30 cellular contexts compared by ENCODE assay signal in genomic region chr17:42971589-42971988, GRCh38. TPM values are rescaled to one million over a fixed set of nuclear protein-coding genes. Genes with fewer than 3 reads are reported as not detected.
"Had no signal": no experiment of that assay in that cellular context is flagged by ENCODE, and none has a peak within 500 bp of the region (broad histone marks: within the 10 kb centered on the region; RNA-seq: fewer than 3 reads in every experiment).

No MANE protein-coding gene starts in this region.

- ATAC-seq: naive thymus-derived CD4-positive, alpha-beta T cell; natural killer cell; pancreas; right cardiac atrium; sciatic nerve; stimulated activated memory B cell treated with anti-CD40 and anti-IgM and Interleukin-4, amounts not matched to agents 10 μg/mL and 1 μg/mL and 100 μg/mL, for 72 hours; stimulated activated naive CD8-positive, alpha-beta T cell treated with anti-CD3 and anti-CD28 coated beads, Interleukin-15, amount 100 ng/mL, for 72 hours; stimulated activated naive CD8-positive, alpha-beta T cell treated with anti-CD3 and anti-CD28 coated beads, Interleukin-15, Interleukin-2, amounts not matched to agents 100 U/mL and 50 U/mL, for 24 hours had no signal

- H3K27me3 Mint-ChIP-seq: naive thymus-derived CD4-positive, alpha-beta T cell; stimulated activated memory B cell treated with anti-CD40 and anti-IgM and Interleukin-4, amounts not matched to agents 10 μg/mL and 1 μg/mL and 100 μg/mL, for 72 hours; stimulated activated naive CD8-positive, alpha-beta T cell treated with anti-CD3 and anti-CD28 coated beads, Interleukin-15, amount 100 ng/mL, for 72 hours had no signal

- FAIRE-seq: pancreas, urothelium cell line had no signal

- H3K4me2 ChIP-seq: smooth muscle cell had no signal

- H3K4me1 Mint-ChIP-seq: natural killer cell; nephron; stimulated activated memory B cell treated with anti-CD40 and anti-IgM and Interleukin-4, amounts not matched to agents 10 μg/mL and 1 μg/mL and 100 μg/mL, for 72 hours had no signal

- DNase-seq: naive thymus-derived CD4-positive, alpha-beta T cell; natural killer cell; nucleus accumbens; pancreas; right cardiac atrium; spleen; stimulated activated CD4-positive, alpha-beta T cell treated with anti-CD3 and anti-CD28 coated beads, Interleukin-12 subunit alpha, Interleukin-12 subunit beta, amount 100 ng/mL, for 4 hours; stimulated activated CD4-positive, alpha-beta T cell treated with anti-CD3 and anti-CD28 coated beads, Interleukin-1b, Interleukin-23, amount 100 ng/mL, for 48 hours; stimulated activated CD4-positive, alpha-beta T cell treated with anti-CD3 and anti-CD28 coated beads, Interleukin-4, amount 100 ng/mL, for 1 hour; stimulated activated CD4-positive, alpha-beta T cell treated with anti-CD3 and anti-CD28 coated beads, Interleukin-4, amount 100 ng/mL, for 4 hours; stimulated activated CD8-positive, alpha-beta memory T cell treated with anti-CD3 and anti-CD28 coated beads, Interleukin-4, amount 100 ng/mL, for 48 hours; stimulated activated naive CD4-positive, alpha-beta T cell; stimulated activated naive CD8-positive, alpha-beta T cell treated with anti-CD3 and anti-CD28 coated beads, Interleukin-15, amount 100 ng/mL, for 72 hours; stimulated activated naive CD8-positive, alpha-beta T cell treated with anti-CD3 and anti-CD28 coated beads, Interleukin-15, Interleukin-2, amounts not matched to agents 100 U/mL and 50 U/mL, for 24 hours; thyroid gland; trophoblast cell; upper lobe of left lung had no signal

- H3K4me1 ChIP-seq: pancreas, prostate gland, tibial nerve, upper lobe of left lung, vagina had no signal

- H3K4me3 Mint-ChIP-seq: naive thymus-derived CD4-positive, alpha-beta T cell; natural killer cell; nephron; stimulated activated memory B cell treated with anti-CD40 and anti-IgM and Interleukin-4, amounts not matched to agents 10 μg/mL and 1 μg/mL and 100 μg/mL, for 72 hours; stimulated activated naive CD8-positive, alpha-beta T cell treated with anti-CD3 and anti-CD28 coated beads, Interleukin-15, amount 100 ng/mL, for 72 hours had no signal

- H3K27me3 ChIP-seq: neutrophil, pancreas, spleen, thyroid gland, tibial nerve, upper lobe of left lung, vagina had no signal

- H3K36me3 ChIP-seq: neutrophil, pancreas, prostate gland, spleen, thoracic aorta, thyroid gland, tibial nerve, upper lobe of left lung, vagina had no signal

- H3K27ac ChIP-seq: neutrophil, pancreas, prostate gland, skin epidermis, spleen, thoracic aorta, thyroid gland, tibial nerve, upper lobe of left lung, vagina had no signal

- H3K9me3 ChIP-seq: neutrophil, pancreas, prostate gland, spleen, thoracic aorta, thyroid gland, tibial nerve, upper lobe of left lung, vagina had no signal

- H3K36me3 Mint-ChIP-seq: naive thymus-derived CD4-positive, alpha-beta T cell; natural killer cell; stimulated activated memory B cell treated with anti-CD40 and anti-IgM and Interleukin-4, amounts not matched to agents 10 μg/mL and 1 μg/mL and 100 μg/mL, for 72 hours had no signal

- H3K9me3 Mint-ChIP-seq: naive thymus-derived CD4-positive, alpha-beta T cell; natural killer cell; nephron; stimulated activated memory B cell treated with anti-CD40 and anti-IgM and Interleukin-4, amounts not matched to agents 10 μg/mL and 1 μg/mL and 100 μg/mL, for 72 hours; stimulated activated naive CD8-positive, alpha-beta T cell treated with anti-CD3 and anti-CD28 coated beads, Interleukin-15, amount 100 ng/mL, for 72 hours had no signal

- H3K27ac Mint-ChIP-seq: natural killer cell; nephron; stimulated activated memory B cell treated with anti-CD40 and anti-IgM and Interleukin-4, amounts not matched to agents 10 μg/mL and 1 μg/mL and 100 μg/mL, for 72 hours; stimulated activated naive CD8-positive, alpha-beta T cell treated with anti-CD3 and anti-CD28 coated beads, Interleukin-15, amount 100 ng/mL, for 72 hours had no signal

- H3K4me3 ChIP-seq: pancreas, prostate gland, skin epidermis, smooth muscle cell, spleen, thoracic aorta, thyroid gland, tibial nerve, upper lobe of left lung, vagina had no signal

RNA-seq across cellular contexts. Expression of gene PTGES3L, which starts 8.3 kb away (rescaled TPM):
- total RNA-seq: subcutaneous adipose tissue, tibial nerve had no signal
- polyA plus RNA-seq: naive thymus-derived CD4-positive, alpha-beta T cell had no signal

RNA-seq across cellular contexts. Expression of gene IFI35, which starts 35.0 kb away (rescaled TPM):
- polyA plus RNA-seq: neural cell had no signal
